ENCODE assay signal across 8 cellular contexts in genomic region chr12:95942106-95942531, GRCh38. TPM values are rescaled to one million over a fixed set of nuclear protein-coding genes. Genes with fewer than 3 reads are reported as not detected.
DNase-seq lines count a peak whose midpoint lies in the region; ATAC-seq and TF ChIP-seq lines count a peak whose summit lies in the region.

No MANE protein-coding gene starts in this region.

- peak overlapping the region in 2 of 7 donors; percentile 49 to 84 for H3K27ac Mint-ChIP-seq in CD14-positive monocyte
- peak overlapping the region; percentile 91 for H3K27ac Mint-ChIP-seq in activated naive CD8-positive, alpha-beta T cell treated with anti-CD3 and anti-CD28 coated beads, Interleukin-2, amount 50 U/mL, for 24 hours

- H3K9me3 ChIP-seq in thoracic aorta = no peaks in the 10 kb centered on the region

- H3K9me3 Mint-ChIP-seq in CD14-positive monocyte = no peaks in the 10 kb centered on the region
- H3K9me3 Mint-ChIP-seq in activated naive CD8-positive, alpha-beta T cell treated with anti-CD3 and anti-CD28 coated beads, Interleukin-2, amount 50 U/mL, for 24 hours = no peaks in the 10 kb centered on the region

- H3K27me3 ChIP-seq in kidney epithelial cell (ENCODE audit: control insufficient read depth, insufficient read depth, low read length) (no peaks in the 10 kb centered on the region), thoracic aorta (replicated peaks; ENCODE audit: insufficient read depth) (no peaks in the 10 kb centered on the region)

- no peak for DNase-seq in CD14-positive monocyte (ENCODE audit: low spot score)
- DNase-seq in HFF-Myc (ENCODE audit: extremely low read depth, low read depth) = no peak
- no peak for DNase-seq in activated naive CD8-positive, alpha-beta T cell treated with anti-CD3 and anti-CD28 coated beads, Interleukin-2, amount 50 U/mL, for 24 hours
- no peak for DNase-seq in kidney epithelial cell (ENCODE audit: low read depth)
- no peak for DNase-seq in thoracic aorta (ENCODE audit: low spot score)
- no peak for DNase-seq in kidney glomerular epithelial cell (lab: John Stamatoyannopoulos, UW)

- intact Hi-C loops in CD14-positive monocyte (cut with micrococcal nuclease) = loop anchor here in 1 of 2 donors (5.0 kb wide), 1 partner anchor 80 kb away; no protein-coding TSS in a partner anchor

- ATAC-seq in activated naive CD8-positive, alpha-beta T cell treated with anti-CD3 and anti-CD28 coated beads, Interleukin-2, amount 50 U/mL, for 24 hours = no peak
- ATAC-seq in thoracic aorta (ENCODE audit: insufficient number of reproducible peaks, low FRiP score, low read depth) (no peak), HG02840 (IDR thresholded peaks at IDR 0.05; ENCODE audit: low FRiP score, unreplicated experiment) (no peak), HG02970 (IDR thresholded peaks at IDR 0.05; ENCODE audit: low FRiP score, unreplicated experiment) (no peak)

- H3K4me1 ChIP-seq in thoracic aorta (ENCODE audit: control insufficient read depth in 1 of 2, low read depth in 2 of 2) = peaks cover 4 to 7% of the 10 kb centered on the region in 2 donors

- peak overlapping the region; percentile 88 to 96 for H3K4me3 Mint-ChIP-seq in CD14-positive monocyte
- peak overlapping the region; percentile 89 for H3K4me3 Mint-ChIP-seq in activated naive CD8-positive, alpha-beta T cell treated with anti-CD3 and anti-CD28 coated beads, Interleukin-2, amount 50 U/mL, for 24 hours

- peak overlapping the region in 1 of 2 donors; percentile 49 for H3K27ac ChIP-seq in thoracic aorta

- no peaks in the 10 kb centered on the region for H3K36me3 ChIP-seq in kidney epithelial cell (ENCODE audit: control insufficient read depth, insufficient read depth, low read length)
- no peaks in the 10 kb centered on the region for H3K36me3 ChIP-seq in thoracic aorta

- H3K27me3 Mint-ChIP-seq in CD14-positive monocyte (ENCODE audit: low read depth in 3 of 3) = peaks cover 0 to 4% (median 2%) of the 10 kb centered on the region in 3 donors
- no peaks in the 10 kb centered on the region for H3K27me3 Mint-ChIP-seq in activated naive CD8-positive, alpha-beta T cell treated with anti-CD3 and anti-CD28 coated beads, Interleukin-2, amount 50 U/mL, for 24 hours

- no peak for TF ChIP-seq CTCF in CD14-positive monocyte (IDR thresholded peaks at IDR 0.05)
- TF ChIP-seq CTCF in HFF-Myc (IDR thresholded peaks at IDR 0.05; ENCODE audit: low read depth, low read length, missing control alignments) = no peak
- TF ChIP-seq CTCF in kidney epithelial cell (IDR thresholded peaks at IDR 0.05; ENCODE audit: insufficient read depth, low read length, poor library complexity, severe bottlenecking) = no peak
- no peak for TF ChIP-seq CTCF in thoracic aorta (IDR thresholded peaks at IDR 0.05)

- H3K4me3 ChIP-seq in HFF-Myc (replicated peaks; ENCODE audit: low read depth, low read length) (peak overlapping the region; percentile 58), kidney epithelial cell (ENCODE audit: low read depth, low read length) (peak overlapping the region; percentile 67), thoracic aorta (peak overlapping the region; percentile 96)

- H3K36me3 Mint-ChIP-seq in CD14-positive monocyte = no peaks in the 10 kb centered on the region
- no peaks in the 10 kb centered on the region for H3K36me3 Mint-ChIP-seq in activated naive CD8-positive, alpha-beta T cell treated with anti-CD3 and anti-CD28 coated beads, Interleukin-2, amount 50 U/mL, for 24 hours (ENCODE audit: low read depth)

- peaks cover 13% of the 10 kb centered on the region for H3K4me1 Mint-ChIP-seq in CD14-positive monocyte
- peaks cover 6% of the 10 kb centered on the region for H3K4me1 Mint-ChIP-seq in activated naive CD8-positive, alpha-beta T cell treated with anti-CD3 and anti-CD28 coated beads, Interleukin-2, amount 50 U/mL, for 24 hours

RNA-seq across cellular contexts. Expression of gene CCDC38, which starts 0.3 kb away (rescaled TPM):
- polyA plus RNA-seq in CD14-positive monocyte = not detected
- total RNA-seq in kidney epithelial cell = 0.07 TPM in 1 of 2 replicates, not detected in the other
- total RNA-seq in thoracic aorta = not detected

RNA-seq across cellular contexts. Expression of gene AMDHD1, which starts 1.0 kb away (rescaled TPM):
- polyA plus RNA-seq in CD14-positive monocyte = 1 to 10 TPM in 1 of 2 donors, under 1 TPM in 1; 0.43 to 1.0 TPM
- 0.41 and 0.67 TPM in 2 replicates for total RNA-seq in kidney epithelial cell
- total RNA-seq in thoracic aorta = 1 to 10 TPM in 1 of 2 donors, not detected in 1; 6.8 TPM

RNA-seq across cellular contexts. Expression of gene HAL, which starts 54.0 kb away (rescaled TPM):
- 10 to 100 TPM; 28.0 to 29.2 TPM for polyA plus RNA-seq in CD14-positive monocyte
- total RNA-seq in kidney epithelial cell (0.21 TPM in 1 of 2 replicates, not detected in the other), thoracic aorta (1 to 10 TPM in 1 of 2 donors, not detected in 1; 1.6 TPM)
